ENCODE assay signal across 8 cellular contexts in the genomic region with DNA sequence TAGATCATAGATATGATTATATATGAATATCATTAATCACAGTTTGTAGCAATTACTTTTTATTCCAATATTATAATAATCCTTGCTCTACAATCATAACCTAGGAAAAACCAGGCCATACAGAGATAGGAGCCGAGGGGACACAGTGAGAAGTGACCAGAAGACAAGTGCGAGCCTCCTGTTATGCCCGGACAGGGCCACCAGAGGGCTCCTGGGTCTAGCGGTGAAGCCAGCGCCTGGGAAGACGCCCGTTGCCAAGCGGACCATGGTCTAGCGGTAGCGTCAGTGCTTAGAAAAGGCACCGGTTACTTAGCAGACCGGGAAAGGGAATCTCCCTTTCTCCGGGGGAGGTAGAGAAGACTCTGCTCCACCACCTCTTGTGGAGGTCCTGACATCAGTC. TPM values are rescaled to one million over a fixed set of nuclear protein-coding genes. Genes with fewer than 3 reads are reported as not detected.
DNase-seq lines count a peak whose midpoint lies in the region; ATAC-seq and TF ChIP-seq lines count a peak whose summit lies in the region.
"Not testable (repeated sequence)": the region's sequence is repeated elsewhere in the genome, so short reads cannot be mapped to it uniquely, and the experiment has no call there.

No MANE protein-coding gene starts in this region.

- H3K4ac ChIP-seq in H9 (ENCODE audit: low read depth, low read length); mesendoderm (ENCODE audit: low read depth, low read length): not testable (repeated sequence)

- not testable (repeated sequence) for H2BK20ac ChIP-seq in H9 (ENCODE audit: low read depth, low read length, poor library complexity, severe bottlenecking)

- H2BK5ac ChIP-seq in H9 (ENCODE audit: insufficient read length, low read length); mesendoderm (ENCODE audit: low read length): not testable (repeated sequence)

- H4K8ac ChIP-seq in H9 (replicated peaks; ENCODE audit: insufficient read length, low read depth, low read length); mesendoderm (ENCODE audit: low read depth, low read length): not testable (repeated sequence)

- H3K9me3 ChIP-seq in H9 (ENCODE audit: control insufficient read depth, low read depth, low read length) = peaks cover 54% of the 10 kb centered on the region

- POLR2A ChIA-PET in activated CD4-positive, alpha-beta memory T cell treated with anti-CD3 and anti-CD28 coated beads for 36 hours (lab: Charles Lee) = not testable (repeated sequence)

- H3K27ac Mint-ChIP-seq in CD14-positive monocyte; H9; activated CD4-positive, alpha-beta memory T cell treated with anti-CD3 and anti-CD28 coated beads for 36 hours: not testable (repeated sequence)

- not testable (repeated sequence) for H3K56ac ChIP-seq in H9 (ENCODE audit: insufficient read length, low read depth, low read length); mesendoderm (ENCODE audit: low read length)

- H3K79me2 ChIP-seq in H9 (ENCODE audit: insufficient read depth, low read length); mesendoderm (ENCODE audit: control insufficient read depth, insufficient read depth, low read length): not testable (repeated sequence)

- not testable (repeated sequence) for H3K9ac ChIP-seq in H9 (ENCODE audit: extremely low read depth, insufficient read length, low read length); mesendoderm (ENCODE audit: low read length)

- not testable (repeated sequence) for H3K14ac ChIP-seq in H9 (ENCODE audit: insufficient read depth, low read length)

- not testable (repeated sequence) for H2AFZ ChIP-seq in H9 (ENCODE audit: low read length)

- not testable (repeated sequence) for H3K36me3 Mint-ChIP-seq in CD14-positive monocyte; activated CD4-positive, alpha-beta memory T cell treated with anti-CD3 and anti-CD28 coated beads for 36 hours
- peaks cover 11 to 34% (median 20%) of the 10 kb centered on the region in 3 experiments; a peak in 6 of 7 replicates for H3K36me3 Mint-ChIP-seq in H9 (ENCODE audit: insufficient read depth in 1 of 3, low read depth in 3 of 3)

- H4K20me1 ChIP-seq in H9 (ENCODE audit: control insufficient read depth, insufficient read depth, insufficient read length) = not testable (repeated sequence)

- H3K27ac ChIP-seq in H9 (ENCODE audit: insufficient read length, low read depth, low read length); mesendoderm (ENCODE audit: low read depth, low read length): not testable (repeated sequence)

- not testable (repeated sequence) for H3K23me2 ChIP-seq in H9 (ENCODE audit: insufficient read length, low read depth, low read length, poor library complexity, severe bottlenecking)

- not testable (repeated sequence) for H3K36me3 ChIP-seq in mesendoderm (ENCODE audit: control insufficient read depth, insufficient read depth, low read length)

- not testable (repeated sequence) for H3K4me2 ChIP-seq in H9 (ENCODE audit: insufficient read depth, insufficient read length, low read length); mesendoderm (ENCODE audit: low read length)

- not testable (repeated sequence) for H2AK5ac ChIP-seq in H9 (ENCODE audit: insufficient read length, low read length); mesendoderm (ENCODE audit: low read length)

- peak; percentile 36 for TF ChIP-seq CTCF in CD14-positive monocyte (IDR thresholded peaks at IDR 0.05)
- peak; percentile 64 for TF ChIP-seq CTCF in H9 (conservative IDR thresholded peaks at IDR 0.05)
- TF ChIP-seq CTCF in fibroblast of the aortic adventitia (IDR thresholded peaks at IDR 0.05; ENCODE audit: insufficient read depth, low read length) = peak; percentile 19

- H3K9me3 Mint-ChIP-seq in CD14-positive monocyte = peaks cover 43 to 76% (median 59%) of the 10 kb centered on the region in 7 donors
- peaks cover 88 to 91% of the 10 kb centered on the region in 2 experiments for H3K9me3 Mint-ChIP-seq in H9
- H3K9me3 Mint-ChIP-seq in activated CD4-positive, alpha-beta memory T cell treated with anti-CD3 and anti-CD28 coated beads for 36 hours = peaks cover 31% of the 10 kb centered on the region

- not testable (repeated sequence) for H3K4me3 ChIP-seq in fibroblast of the aortic adventitia (ENCODE audit: low read depth, low read length); mesendoderm (ENCODE audit: low read length)

- not testable (repeated sequence) for DNase-seq in CD14-positive monocyte (ENCODE audit: low spot score); fibroblast of the aortic adventitia (ENCODE audit: low read depth)
- DNase-seq in H9 = peak; percentile 74
- DNase-seq in NCI-H82 (lab: John Stamatoyannopoulos, UW) = peak; percentile 71
- DNase-seq in activated CD4-positive, alpha-beta memory T cell treated with anti-CD3 and anti-CD28 coated beads for 36 hours = peak; percentile 57
- peak; percentile 10 for DNase-seq in amniotic epithelial cell (ENCODE audit: low read depth)
- peak; percentile 41 for DNase-seq in mesendoderm
- DNase-seq in stimulated activated naive CD8-positive, alpha-beta T cell treated with anti-CD3 and anti-CD28 coated beads, Interleukin-15, Interleukin-2, amounts not matched to agents 100 U/mL and 50 U/mL, for 24 hours = peak; percentile 65

- CTCF ChIA-PET in activated CD4-positive, alpha-beta memory T cell treated with anti-CD3 and anti-CD28 coated beads for 36 hours (lab: Charles Lee) = not testable (repeated sequence)

- H3K18ac ChIP-seq in H9 (ENCODE audit: insufficient read length, low read depth, low read length); mesendoderm (ENCODE audit: low read length): not testable (repeated sequence)

- not testable (repeated sequence) for H2BK12ac ChIP-seq in H9 (ENCODE audit: insufficient read length, low read depth, low read length)

- H3K23ac ChIP-seq in H9 (ENCODE audit: insufficient read length, low read depth, low read length); mesendoderm (ENCODE audit: low read length): not testable (repeated sequence)

- not testable (repeated sequence) for H2BK120ac ChIP-seq in H9 (ENCODE audit: low read depth, low read length, poor library complexity, severe bottlenecking); mesendoderm (ENCODE audit: low read depth, low read length)

- H4K91ac ChIP-seq in H9 (ENCODE audit: insufficient read length, low read depth, low read length) = not testable (repeated sequence)

- WGBS in H9 (ENCODE audit: extremely low coverage, insufficient read length, low lambda C conversion rate) = no CpG with 5 or more reads among the region's 13 CpGs
- no CpG with 5 or more reads among the region's 13 CpGs for WGBS in mesendoderm (ENCODE audit: extremely low coverage, insufficient coverage, low lambda C conversion rate)

- ATAC-seq in stimulated activated naive CD8-positive, alpha-beta T cell treated with anti-CD3 and anti-CD28 coated beads, Interleukin-15, Interleukin-2, amounts not matched to agents 100 U/mL and 50 U/mL, for 24 hours = not testable (repeated sequence)

- not testable (repeated sequence) for H3K4me1 Mint-ChIP-seq in CD14-positive monocyte; H9; activated CD4-positive, alpha-beta memory T cell treated with anti-CD3 and anti-CD28 coated beads for 36 hours (ENCODE audit: low read depth)

- not testable (repeated sequence) for H3K4me1 ChIP-seq in H9 (ENCODE audit: insufficient read depth, low read length); mesendoderm (ENCODE audit: control insufficient read depth, low read depth, low read length)

- H3K79me1 ChIP-seq in H9 (ENCODE audit: insufficient read depth, low read depth, low read length, poor library complexity, severe bottlenecking); mesendoderm (ENCODE audit: low read length): not testable (repeated sequence)

- not testable (repeated sequence) for H3K27me3 Mint-ChIP-seq in CD14-positive monocyte (ENCODE audit: low read depth in 3 of 3); H9 (ENCODE audit: low read depth); activated CD4-positive, alpha-beta memory T cell treated with anti-CD3 and anti-CD28 coated beads for 36 hours

- H3K27me3 ChIP-seq in H9 (ENCODE audit: insufficient read depth, low read length); mesendoderm (ENCODE audit: insufficient read depth, low read length, poor library complexity): not testable (repeated sequence)

- intact Hi-C loops in CD14-positive monocyte (cut with micrococcal nuclease); activated CD4-positive, alpha-beta memory T cell treated with anti-CD3 and anti-CD28 coated beads for 36 hours (cut with micrococcal nuclease): not testable (repeated sequence)

- not testable (repeated sequence) for H3K4me3 Mint-ChIP-seq in CD14-positive monocyte; H9; activated CD4-positive, alpha-beta memory T cell treated with anti-CD3 and anti-CD28 coated beads for 36 hours

- H2BK15ac ChIP-seq in H9 (ENCODE audit: low read depth, low read length); mesendoderm (replicated peaks; ENCODE audit: low read depth): not testable (repeated sequence)

- H3T11ph ChIP-seq in H9 (ENCODE audit: low read length) = not testable (repeated sequence)

- not testable (repeated sequence) for H4K5ac ChIP-seq in H9 (ENCODE audit: insufficient read length, low read depth, low read length); mesendoderm (ENCODE audit: low read length)

RNA-seq across cellular contexts. Expression of gene ZNF26, which starts 9.3 kb away (rescaled TPM):
- polyA plus RNA-seq in CD14-positive monocyte = 1 to 10 TPM; 3.3 to 3.8 TPM
- 13.2 and 16.9 TPM in 2 replicates for total RNA-seq in H9 (2021)
- 10 to 100 TPM; 10.2 to 10.8 TPM for total RNA-seq in activated CD4-positive, alpha-beta memory T cell treated with anti-CD3 and anti-CD28 coated beads for 36 hours
- 14.0 and 27.6 TPM in 2 replicates for total RNA-seq in fibroblast of the aortic adventitia (ENCODE audit: low replicate concordance)
- polyA plus RNA-seq in mesendoderm (2013, experiment 1 of 2) = 5.2 TPM
- 5.5 TPM for polyA plus RNA-seq in mesendoderm (2013, experiment 2 of 2)

RNA-seq across cellular contexts. Expression of gene ZNF605, which starts 20.8 kb away (rescaled TPM):
- polyA plus RNA-seq in CD14-positive monocyte = under 1 TPM; 0.32 to 0.80 TPM
- total RNA-seq in H9 (2021) (17.3 and 19.3 TPM in 2 replicates), fibroblast of the aortic adventitia (ENCODE audit: low replicate concordance) (14.6 and 18.3 TPM in 2 replicates)
- 1 to 10 TPM; 4.6 to 5.3 TPM for total RNA-seq in activated CD4-positive, alpha-beta memory T cell treated with anti-CD3 and anti-CD28 coated beads for 36 hours
- 9.4 TPM for polyA plus RNA-seq in mesendoderm (2013, experiment 1 of 2)
- 9.8 TPM for polyA plus RNA-seq in mesendoderm (2013, experiment 2 of 2)
